19 cellular contexts compared by ENCODE assay signal in the genomic region with DNA sequence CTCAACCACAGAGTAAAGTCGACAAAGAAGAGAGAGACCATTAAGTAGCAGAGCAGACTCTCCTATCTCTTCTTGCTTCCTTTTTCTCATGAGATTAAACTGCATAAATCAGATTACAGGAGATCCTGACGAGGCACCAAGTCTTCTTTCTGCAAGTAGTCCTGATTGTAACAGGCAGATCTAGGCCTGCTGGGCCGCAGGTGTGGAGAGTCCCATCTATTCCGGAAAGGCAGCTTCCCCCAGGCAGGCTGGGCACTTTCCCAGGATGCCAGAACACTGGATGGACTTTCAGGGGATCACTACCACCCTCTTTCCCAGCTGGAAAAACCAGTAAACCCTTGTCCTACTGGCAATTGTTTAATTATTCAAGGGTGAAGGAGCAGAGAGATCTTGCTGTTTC.
A peak's percentile ranks its signal among the peaks of the same experiment; 100 is the strongest.
DNase-seq lines count a peak whose midpoint lies in the region; ATAC-seq and TF ChIP-seq lines count a peak whose summit lies in the region.
"Had no signal": no experiment of that assay in that cellular context is flagged by ENCODE, and none has a peak within 500 bp of the region (broad histone marks: within the 10 kb centered on the region; RNA-seq: fewer than 3 reads in every experiment).

No MANE protein-coding gene starts in this region.

- no peaks in the 10 kb centered on the region for H3K36me3 ChIP-seq in smooth muscle cell (ENCODE audit: low read depth)

- no peak for ATAC-seq in HG03025 (IDR thresholded peaks at IDR 0.05; ENCODE audit: low FRiP score, unreplicated experiment)
- ATAC-seq: GM12878, HepG2 had no signal

- no peak overlapping the region for H2AFZ ChIP-seq in smooth muscle cell (ENCODE audit: low read depth)

- H4K20me1 ChIP-seq in smooth muscle cell (ENCODE audit: low read depth), result no peaks in the 10 kb centered on the region

- H3K27ac Mint-ChIP-seq in CD14-positive monocyte, result no peak overlapping the region
- H3K27ac Mint-ChIP-seq: B cell; CD4-positive, alpha-beta T cell; H9 had no signal

- DNase-seq in DMS79 treated with DMSO at 0.1 percent for 48 hours (lab: John Stamatoyannopoulos, UW) (peak; percentile 24), DMS79 (lab: John Stamatoyannopoulos, UW) (no peak), SK-N-DZ (ENCODE audit: low spot score) (peak; percentile 30), fibroblast of villous mesenchyme (ENCODE audit: low read depth) (peak; percentile 11), smooth muscle cell (lab: John Stamatoyannopoulos, UW; ENCODE audit: unreplicated experiment) (no peak), CD14-positive monocyte (ENCODE audit: low spot score) (no peak)
- DNase-seq in activated CD8-positive, alpha-beta memory T cell treated with anti-CD3 and anti-CD28 coated beads for 24 hours, result no peak
- DNase-seq: Calu3; CD4-positive, alpha-beta T cell; H9; NCI-H1092 treated with DMSO at 0.1 percent for 48 hours; RPMI8226; SIG-M5 had no signal

- no peaks in the 10 kb centered on the region for H3K36me3 Mint-ChIP-seq in CD14-positive monocyte

- H3K4me3 ChIP-seq in fibroblast of villous mesenchyme (ENCODE audit: low read depth, low read length) (no peak overlapping the region), smooth muscle cell (no peak overlapping the region)
- H3K4me3 ChIP-seq: GM12878 had no signal

- no peak overlapping the region for H3K9ac ChIP-seq in smooth muscle cell (ENCODE audit: low read depth)
- H3K9ac ChIP-seq: KMS-11 had no signal

- peaks cover 46% of the 10 kb centered on the region for H3K4me1 ChIP-seq in smooth muscle cell (ENCODE audit: low read depth)

- H3F3A ChIP-seq in smooth muscle cell (ENCODE audit: low read depth), result peaks cover 27% of the 10 kb centered on the region

- peak overlapping the region; percentile 27 for H3K4me2 ChIP-seq in smooth muscle cell
- H3K4me2 ChIP-seq: KMS-11 had no signal

- H3K4me1 Mint-ChIP-seq in CD14-positive monocyte, result peaks cover 5% of the 10 kb centered on the region
- H3K4me1 Mint-ChIP-seq: B cell had no signal

- 68% methylated on average over 4 of the region's 4 CpGs for WGBS in smooth muscle cell (ENCODE audit: low lambda C conversion rate)

- TF ChIP-seq CTCF in fibroblast of villous mesenchyme (IDR thresholded peaks at IDR 0.05; ENCODE audit: insufficient read depth, low read depth, low read length) (no peak), smooth muscle cell (IDR thresholded peaks at IDR 0.05; ENCODE audit: borderline replicate concordance, insufficient read depth, poor library complexity, severe bottlenecking) (no peak), CD14-positive monocyte (IDR thresholded peaks at IDR 0.05) (no peak)

- H3K9me3 Mint-ChIP-seq in CD14-positive monocyte, result no peaks in the 10 kb centered on the region
- H3K9me3 Mint-ChIP-seq: H9 had no signal

- H3K79me2 ChIP-seq in smooth muscle cell (ENCODE audit: low read depth), result no peaks in the 10 kb centered on the region

- peak overlapping the region; percentile 62 for H3K27ac ChIP-seq in smooth muscle cell (ENCODE audit: low read depth)
- H3K27ac ChIP-seq: 22Rv1, KMS-11 had no signal

- no peaks in the 10 kb centered on the region for H3K27me3 ChIP-seq in smooth muscle cell (ENCODE audit: low read depth)

- H3K27me3 Mint-ChIP-seq in CD14-positive monocyte (ENCODE audit: low read depth in 3 of 3), result peaks cover 0 to 4% (median 0%) of the 10 kb centered on the region in 3 donors

- no peaks in the 10 kb centered on the region for H3K9me3 ChIP-seq in smooth muscle cell (replicated peaks; ENCODE audit: low read depth)

- no peak overlapping the region for H3K4me3 Mint-ChIP-seq in CD14-positive monocyte
- H3K4me3 Mint-ChIP-seq: B cell; CD4-positive, alpha-beta T cell; H9 had no signal

- intact Hi-C loops in CD14-positive monocyte (cut with micrococcal nuclease), result loop anchor here (5.0 to 10.0 kb wide), 3 partner anchors 48 to 70 kb away; no protein-coding TSS in a partner anchor

Comparison
In these comparisons a context has a peak if more than half of its experiments do, and no peak if none do; other contexts are left out.
1. DNase-seq: peak in DMS79 treated with DMSO at 0.1 percent for 48 hours (single experiment), SK-N-DZ (single experiment) and fibroblast of villous mesenchyme (single experiment); none in DMS79 (single experiment), smooth muscle cell (single experiment), CD14-positive monocyte (single experiment) and activated CD8-positive, alpha-beta memory T cell treated with anti-CD3 and anti-CD28 coated beads for 24 hours (single experiment).